1 cellular context compared by ENCODE assay signal in the genomic region with DNA sequence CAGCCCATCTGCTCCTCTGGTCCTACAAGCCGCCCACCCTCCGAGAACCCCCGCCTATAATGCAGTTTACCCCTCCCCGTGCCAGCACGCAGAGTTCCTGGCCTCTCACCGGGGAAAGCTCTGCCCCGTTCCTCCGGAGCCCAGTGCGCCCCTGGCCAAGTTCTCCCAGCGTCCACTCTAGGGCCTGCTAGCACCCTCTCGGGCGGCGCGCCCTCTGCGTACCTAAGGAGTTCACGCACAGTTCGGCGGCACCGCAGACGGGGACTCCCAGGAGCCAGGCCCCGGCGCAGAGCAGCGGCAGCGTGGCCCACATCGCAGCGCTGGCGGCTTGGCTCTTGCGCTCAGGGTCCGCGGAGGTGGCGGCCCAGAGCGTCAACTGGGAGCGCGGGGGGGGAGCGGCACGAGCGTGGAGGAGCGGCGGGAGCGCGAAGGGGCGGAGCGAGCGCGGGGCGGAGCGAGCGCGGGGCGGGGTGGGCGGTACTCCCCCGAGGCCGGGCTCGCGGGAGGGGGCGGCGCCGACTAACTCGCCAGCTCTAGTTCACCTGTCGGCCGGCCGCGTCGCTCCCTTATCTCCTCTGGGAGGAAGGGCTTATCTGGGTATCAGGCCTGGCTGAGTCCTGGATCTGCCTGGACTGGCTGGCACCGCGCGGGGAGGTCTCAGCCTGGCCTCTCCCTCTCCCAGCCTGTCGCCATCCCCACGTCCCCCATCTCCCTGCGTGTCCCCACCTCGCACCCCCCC.
TF ChIP-seq lines count a peak whose summit lies in the region.

A gene with protein sequence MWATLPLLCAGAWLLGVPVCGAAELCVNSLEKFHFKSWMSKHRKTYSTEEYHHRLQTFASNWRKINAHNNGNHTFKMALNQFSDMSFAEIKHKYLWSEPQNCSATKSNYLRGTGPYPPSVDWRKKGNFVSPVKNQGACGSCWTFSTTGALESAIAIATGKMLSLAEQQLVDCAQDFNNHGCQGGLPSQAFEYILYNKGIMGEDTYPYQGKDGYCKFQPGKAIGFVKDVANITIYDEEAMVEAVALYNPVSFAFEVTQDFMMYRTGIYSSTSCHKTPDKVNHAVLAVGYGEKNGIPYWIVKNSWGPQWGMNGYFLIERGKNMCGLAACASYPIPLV (minus strand): TSS at position 378 of the 739 bp plus-strand sequence. CDS start 65 bp downstream, at position 313.

TF ChIP-seq in HepG2, 621 proteins besides CTCF, POLR2A, EP300 and RAD21 (continued from another document and continues in another):
- TF ChIP-seq, protein P1, sequence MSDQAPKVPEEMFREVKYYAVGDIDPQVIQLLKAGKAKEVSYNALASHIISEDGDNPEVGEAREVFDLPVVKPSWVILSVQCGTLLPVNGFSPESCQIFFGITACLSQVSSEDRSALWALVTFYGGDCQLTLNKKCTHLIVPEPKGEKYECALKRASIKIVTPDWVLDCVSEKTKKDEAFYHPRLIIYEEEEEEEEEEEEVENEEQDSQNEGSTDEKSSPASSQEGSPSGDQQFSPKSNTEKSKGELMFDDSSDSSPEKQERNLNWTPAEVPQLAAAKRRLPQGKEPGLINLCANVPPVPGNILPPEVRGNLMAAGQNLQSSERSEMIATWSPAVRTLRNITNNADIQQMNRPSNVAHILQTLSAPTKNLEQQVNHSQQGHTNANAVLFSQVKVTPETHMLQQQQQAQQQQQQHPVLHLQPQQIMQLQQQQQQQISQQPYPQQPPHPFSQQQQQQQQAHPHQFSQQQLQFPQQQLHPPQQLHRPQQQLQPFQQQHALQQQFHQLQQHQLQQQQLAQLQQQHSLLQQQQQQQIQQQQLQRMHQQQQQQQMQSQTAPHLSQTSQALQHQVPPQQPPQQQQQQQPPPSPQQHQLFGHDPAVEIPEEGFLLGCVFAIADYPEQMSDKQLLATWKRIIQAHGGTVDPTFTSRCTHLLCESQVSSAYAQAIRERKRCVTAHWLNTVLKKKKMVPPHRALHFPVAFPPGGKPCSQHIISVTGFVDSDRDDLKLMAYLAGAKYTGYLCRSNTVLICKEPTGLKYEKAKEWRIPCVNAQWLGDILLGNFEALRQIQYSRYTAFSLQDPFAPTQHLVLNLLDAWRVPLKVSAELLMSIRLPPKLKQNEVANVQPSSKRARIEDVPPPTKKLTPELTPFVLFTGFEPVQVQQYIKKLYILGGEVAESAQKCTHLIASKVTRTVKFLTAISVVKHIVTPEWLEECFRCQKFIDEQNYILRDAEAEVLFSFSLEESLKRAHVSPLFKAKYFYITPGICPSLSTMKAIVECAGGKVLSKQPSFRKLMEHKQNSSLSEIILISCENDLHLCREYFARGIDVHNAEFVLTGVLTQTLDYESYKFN (CRISPR knock-in tag; conservative IDR thresholded peaks at IDR 0.05): peak; percentile 51
- TF ChIP-seq ZNF484 (CRISPR knock-in tag; IDR thresholded peaks at IDR 0.05; ENCODE audit: borderline replicate concordance, low read depth) (no peak), POGZ (CRISPR knock-in tag; IDR thresholded peaks at IDR 0.05) (0 out of 2 replicates have a peak, but pooled peaks have one; percentile 38), NBN (conservative IDR thresholded peaks at IDR 0.05) (no peak), POLR2AphosphoS2 (IDR thresholded peaks at IDR 0.05; ENCODE audit: low read depth, low read length) (no peak), SP140L (CRISPR knock-in tag; IDR thresholded peaks at IDR 0.05; ENCODE audit: borderline replicate concordance) (no peak), RAD51 (IDR thresholded peaks at IDR 0.05; ENCODE audit: borderline replicate concordance) (no peak), ZNF20 (CRISPR knock-in tag; IDR thresholded peaks at IDR 0.05) (no peak), ZNF557 (CRISPR knock-in tag; IDR thresholded peaks at IDR 0.05) (no peak), TP53 (CRISPR knock-in tag; conservative IDR thresholded peaks at IDR 0.05) (no peak), HMGA1 (CRISPR knock-in tag; conservative IDR thresholded peaks at IDR 0.05) (no peak), ZNF180 (CRISPR knock-in tag; IDR thresholded peaks at IDR 0.05; ENCODE audit: borderline replicate concordance, low read depth) (no peak), ZNF816 (CRISPR knock-in tag; IDR thresholded peaks at IDR 0.05; ENCODE audit: borderline replicate concordance) (no peak), FOXK1 (CRISPR knock-in tag; IDR thresholded peaks at IDR 0.05; ENCODE audit: borderline replicate concordance, low read depth) (peak; percentile 47; the same call in 1 of the 2 replicates), RBM39 (IDR thresholded peaks at IDR 0.05; ENCODE audit: low read depth, low read length, poor library complexity, severe bottlenecking) (no peak), ZNF34 (CRISPR knock-in tag; IDR thresholded peaks at IDR 0.05; ENCODE audit: borderline replicate concordance) (no peak), GZF1 (CRISPR knock-in tag; IDR thresholded peaks at IDR 0.05) (no peak), YEATS2 (CRISPR knock-in tag; IDR thresholded peaks at IDR 0.05; ENCODE audit: borderline replicate concordance) (0 out of 2 replicates have a peak, but pooled peaks have one; percentile 16), REL (CRISPR knock-in tag; conservative IDR thresholded peaks at IDR 0.05) (peak; percentile 81; the same call in 1 of the 2 replicates), ZNF234 (CRISPR knock-in tag; conservative IDR thresholded peaks at IDR 0.05) (0 out of 2 replicates have a peak, but pooled peaks have one; percentile 39), ZNF773 (CRISPR knock-in tag; IDR thresholded peaks at IDR 0.05; ENCODE audit: borderline replicate concordance) (no peak), TCF12 (IDR thresholded peaks at IDR 0.05) (no peak), TCF12 (CRISPR knock-in tag; IDR thresholded peaks at IDR 0.05) (no peak), ZNF747 (CRISPR knock-in tag; IDR thresholded peaks at IDR 0.05; ENCODE audit: borderline replicate concordance) (peak; percentile 36; the same call in 1 of the 2 replicates), ZSCAN12 (CRISPR knock-in tag; IDR thresholded peaks at IDR 0.05) (no peak), STAT5B (CRISPR knock-in tag; IDR thresholded peaks at IDR 0.05) (no peak)
- TF ChIP-seq, protein P2, sequence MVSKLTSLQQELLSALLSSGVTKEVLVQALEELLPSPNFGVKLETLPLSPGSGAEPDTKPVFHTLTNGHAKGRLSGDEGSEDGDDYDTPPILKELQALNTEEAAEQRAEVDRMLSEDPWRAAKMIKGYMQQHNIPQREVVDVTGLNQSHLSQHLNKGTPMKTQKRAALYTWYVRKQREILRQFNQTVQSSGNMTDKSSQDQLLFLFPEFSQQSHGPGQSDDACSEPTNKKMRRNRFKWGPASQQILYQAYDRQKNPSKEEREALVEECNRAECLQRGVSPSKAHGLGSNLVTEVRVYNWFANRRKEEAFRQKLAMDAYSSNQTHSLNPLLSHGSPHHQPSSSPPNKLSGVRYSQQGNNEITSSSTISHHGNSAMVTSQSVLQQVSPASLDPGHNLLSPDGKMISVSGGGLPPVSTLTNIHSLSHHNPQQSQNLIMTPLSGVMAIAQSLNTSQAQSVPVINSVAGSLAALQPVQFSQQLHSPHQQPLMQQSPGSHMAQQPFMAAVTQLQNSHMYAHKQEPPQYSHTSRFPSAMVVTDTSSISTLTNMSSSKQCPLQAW (CRISPR knock-in tag; IDR thresholded peaks at IDR 0.05): peak; percentile 75
- TF ChIP-seq, protein P3, sequence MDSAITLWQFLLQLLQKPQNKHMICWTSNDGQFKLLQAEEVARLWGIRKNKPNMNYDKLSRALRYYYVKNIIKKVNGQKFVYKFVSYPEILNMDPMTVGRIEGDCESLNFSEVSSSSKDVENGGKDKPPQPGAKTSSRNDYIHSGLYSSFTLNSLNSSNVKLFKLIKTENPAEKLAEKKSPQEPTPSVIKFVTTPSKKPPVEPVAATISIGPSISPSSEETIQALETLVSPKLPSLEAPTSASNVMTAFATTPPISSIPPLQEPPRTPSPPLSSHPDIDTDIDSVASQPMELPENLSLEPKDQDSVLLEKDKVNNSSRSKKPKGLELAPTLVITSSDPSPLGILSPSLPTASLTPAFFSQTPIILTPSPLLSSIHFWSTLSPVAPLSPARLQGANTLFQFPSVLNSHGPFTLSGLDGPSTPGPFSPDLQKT (CRISPR knock-in tag; IDR thresholded peaks at IDR 0.05; ENCODE audit: borderline replicate concordance): no peak
- TF ChIP-seq, protein P4, sequence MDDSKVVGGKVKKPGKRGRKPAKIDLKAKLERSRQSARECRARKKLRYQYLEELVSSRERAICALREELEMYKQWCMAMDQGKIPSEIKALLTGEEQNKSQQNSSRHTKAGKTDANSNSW (CRISPR knock-in tag; IDR thresholded peaks at IDR 0.05; ENCODE audit: borderline replicate concordance): no peak
- TF ChIP-seq, protein P5, sequence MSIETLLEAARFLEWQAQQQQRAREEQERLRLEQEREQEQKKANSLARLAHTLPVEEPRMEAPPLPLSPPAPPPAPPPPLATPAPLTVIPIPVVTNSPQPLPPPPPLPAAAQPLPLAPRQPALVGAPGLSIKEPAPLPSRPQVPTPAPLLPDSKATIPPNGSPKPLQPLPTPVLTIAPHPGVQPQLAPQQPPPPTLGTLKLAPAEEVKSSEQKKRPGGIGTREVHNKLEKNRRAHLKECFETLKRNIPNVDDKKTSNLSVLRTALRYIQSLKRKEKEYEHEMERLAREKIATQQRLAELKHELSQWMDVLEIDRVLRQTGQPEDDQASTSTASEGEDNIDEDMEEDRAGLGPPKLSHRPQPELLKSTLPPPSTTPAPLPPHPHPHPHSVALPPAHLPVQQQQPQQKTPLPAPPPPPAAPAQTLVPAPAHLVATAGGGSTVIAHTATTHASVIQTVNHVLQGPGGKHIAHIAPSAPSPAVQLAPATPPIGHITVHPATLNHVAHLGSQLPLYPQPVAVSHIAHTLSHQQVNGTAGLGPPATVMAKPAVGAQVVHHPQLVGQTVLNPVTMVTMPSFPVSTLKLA (IDR thresholded peaks at IDR 0.05): no peak
- TF ChIP-seq, protein P6, sequence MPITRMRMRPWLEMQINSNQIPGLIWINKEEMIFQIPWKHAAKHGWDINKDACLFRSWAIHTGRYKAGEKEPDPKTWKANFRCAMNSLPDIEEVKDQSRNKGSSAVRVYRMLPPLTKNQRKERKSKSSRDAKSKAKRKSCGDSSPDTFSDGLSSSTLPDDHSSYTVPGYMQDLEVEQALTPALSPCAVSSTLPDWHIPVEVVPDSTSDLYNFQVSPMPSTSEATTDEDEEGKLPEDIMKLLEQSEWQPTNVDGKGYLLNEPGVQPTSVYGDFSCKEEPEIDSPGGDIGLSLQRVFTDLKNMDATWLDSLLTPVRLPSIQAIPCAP (CRISPR knock-in tag; IDR thresholded peaks at IDR 0.05; ENCODE audit: low read depth): no peak
- TF ChIP-seq, protein P7, sequence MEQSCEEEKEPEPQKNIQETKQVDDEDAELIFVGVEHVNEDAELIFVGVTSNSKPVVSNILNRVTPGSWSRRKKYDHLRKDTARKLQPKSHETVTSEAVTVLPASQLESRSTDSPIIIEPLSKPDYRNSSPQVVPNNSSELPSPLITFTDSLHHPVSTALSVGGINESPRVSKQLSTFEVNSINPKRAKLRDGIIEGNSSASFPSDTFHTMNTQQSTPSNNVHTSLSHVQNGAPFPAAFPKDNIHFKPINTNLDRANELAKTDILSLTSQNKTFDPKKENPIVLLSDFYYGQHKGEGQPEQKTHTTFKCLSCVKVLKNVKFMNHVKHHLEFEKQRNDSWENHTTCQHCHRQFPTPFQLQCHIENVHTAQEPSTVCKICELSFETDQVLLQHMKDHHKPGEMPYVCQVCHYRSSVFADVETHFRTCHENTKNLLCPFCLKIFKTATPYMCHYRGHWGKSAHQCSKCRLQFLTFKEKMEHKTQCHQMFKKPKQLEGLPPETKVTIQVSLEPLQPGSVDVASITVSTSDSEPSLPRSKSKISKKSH (CRISPR knock-in tag; IDR thresholded peaks at IDR 0.05; ENCODE audit: borderline replicate concordance): peak; percentile 59; the same call in 1 of the 2 replicates
- TF ChIP-seq, protein P8, sequence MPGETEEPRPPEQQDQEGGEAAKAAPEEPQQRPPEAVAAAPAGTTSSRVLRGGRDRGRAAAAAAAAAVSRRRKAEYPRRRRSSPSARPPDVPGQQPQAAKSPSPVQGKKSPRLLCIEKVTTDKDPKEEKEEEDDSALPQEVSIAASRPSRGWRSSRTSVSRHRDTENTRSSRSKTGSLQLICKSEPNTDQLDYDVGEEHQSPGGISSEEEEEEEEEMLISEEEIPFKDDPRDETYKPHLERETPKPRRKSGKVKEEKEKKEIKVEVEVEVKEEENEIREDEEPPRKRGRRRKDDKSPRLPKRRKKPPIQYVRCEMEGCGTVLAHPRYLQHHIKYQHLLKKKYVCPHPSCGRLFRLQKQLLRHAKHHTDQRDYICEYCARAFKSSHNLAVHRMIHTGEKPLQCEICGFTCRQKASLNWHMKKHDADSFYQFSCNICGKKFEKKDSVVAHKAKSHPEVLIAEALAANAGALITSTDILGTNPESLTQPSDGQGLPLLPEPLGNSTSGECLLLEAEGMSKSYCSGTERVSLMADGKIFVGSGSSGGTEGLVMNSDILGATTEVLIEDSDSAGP (CRISPR knock-in tag; IDR thresholded peaks at IDR 0.05; ENCODE audit: borderline replicate concordance): peak; percentile 87
- TF ChIP-seq, protein P9, sequence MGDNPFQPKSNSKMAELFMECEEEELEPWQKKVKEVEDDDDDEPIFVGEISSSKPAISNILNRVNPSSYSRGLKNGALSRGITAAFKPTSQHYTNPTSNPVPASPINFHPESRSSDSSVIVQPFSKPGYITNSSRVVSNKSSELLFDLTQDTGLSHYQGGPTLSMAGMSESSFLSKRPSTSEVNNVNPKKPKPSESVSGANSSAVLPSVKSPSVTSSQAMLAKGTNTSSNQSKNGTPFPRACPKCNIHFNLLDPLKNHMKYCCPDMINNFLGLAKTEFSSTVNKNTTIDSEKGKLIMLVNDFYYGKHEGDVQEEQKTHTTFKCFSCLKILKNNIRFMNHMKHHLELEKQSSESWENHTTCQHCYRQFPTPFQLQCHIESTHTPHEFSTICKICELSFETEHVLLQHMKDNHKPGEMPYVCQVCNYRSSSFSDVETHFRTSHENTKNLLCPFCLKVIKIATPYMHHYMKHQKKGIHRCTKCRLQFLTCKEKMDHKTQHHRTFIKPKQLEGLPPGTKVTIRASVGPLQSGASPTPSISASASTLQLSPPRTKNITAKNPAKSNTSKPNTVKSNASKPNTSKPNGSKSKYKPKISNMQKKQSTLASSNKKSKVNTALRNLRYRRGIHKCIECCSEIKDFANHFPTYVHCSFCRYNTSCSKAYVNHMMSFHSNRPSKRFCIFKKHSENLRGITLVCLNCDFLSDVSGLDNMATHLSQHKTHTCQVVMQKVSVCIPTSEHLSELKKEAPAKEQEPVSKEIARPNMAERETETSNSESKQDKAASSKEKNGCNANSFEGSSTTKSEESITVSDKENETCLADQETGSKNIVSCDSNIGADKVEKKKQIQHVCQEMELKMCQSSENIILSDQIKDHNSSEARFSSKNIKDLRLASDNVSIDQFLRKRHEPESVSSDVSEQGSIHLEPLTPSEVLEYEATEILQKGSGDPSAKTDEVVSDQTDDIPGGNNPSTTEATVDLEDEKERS (CRISPR knock-in tag; IDR thresholded peaks at IDR 0.05): no peak
- TF ChIP-seq, protein P10, sequence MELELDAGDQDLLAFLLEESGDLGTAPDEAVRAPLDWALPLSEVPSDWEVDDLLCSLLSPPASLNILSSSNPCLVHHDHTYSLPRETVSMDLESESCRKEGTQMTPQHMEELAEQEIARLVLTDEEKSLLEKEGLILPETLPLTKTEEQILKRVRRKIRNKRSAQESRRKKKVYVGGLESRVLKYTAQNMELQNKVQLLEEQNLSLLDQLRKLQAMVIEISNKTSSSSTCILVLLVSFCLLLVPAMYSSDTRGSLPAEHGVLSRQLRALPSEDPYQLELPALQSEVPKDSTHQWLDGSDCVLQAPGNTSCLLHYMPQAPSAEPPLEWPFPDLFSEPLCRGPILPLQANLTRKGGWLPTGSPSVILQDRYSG (CRISPR knock-in tag; IDR thresholded peaks at IDR 0.05): no peak
- TF ChIP-seq, protein P11, sequence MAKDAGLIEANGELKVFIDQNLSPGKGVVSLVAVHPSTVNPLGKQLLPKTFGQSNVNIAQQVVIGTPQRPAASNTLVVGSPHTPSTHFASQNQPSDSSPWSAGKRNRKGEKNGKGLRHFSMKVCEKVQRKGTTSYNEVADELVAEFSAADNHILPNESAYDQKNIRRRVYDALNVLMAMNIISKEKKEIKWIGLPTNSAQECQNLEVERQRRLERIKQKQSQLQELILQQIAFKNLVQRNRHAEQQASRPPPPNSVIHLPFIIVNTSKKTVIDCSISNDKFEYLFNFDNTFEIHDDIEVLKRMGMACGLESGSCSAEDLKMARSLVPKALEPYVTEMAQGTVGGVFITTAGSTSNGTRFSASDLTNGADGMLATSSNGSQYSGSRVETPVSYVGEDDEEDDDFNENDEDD (CRISPR knock-in tag; IDR thresholded peaks at IDR 0.05; ENCODE audit: borderline replicate concordance): peak; percentile 94; the same call in 1 of the 2 replicates
